Comparison of ENCODE assay signal across 27 cellular contexts in genomic region chr22:46502776-46503175, GRCh38.
"Had no signal": no experiment of that assay in that cellular context is flagged by ENCODE, and none has a peak within 500 bp of the region (broad histone marks: within the 10 kb centered on the region; RNA-seq: fewer than 3 reads in every experiment).

No MANE protein-coding gene starts in this region.

- H3K36me3 Mint-ChIP-seq: activated naive CD8-positive, alpha-beta T cell treated with anti-CD3 and anti-CD28 coated beads, Interleukin-2, amount 10 ng/mL, durations not matched to agents 7 days and 5 days; naive B cell had no signal

- H3K27ac ChIP-seq: cardiac muscle cell, heart right ventricle, sigmoid colon, upper lobe of right lung had no signal

- H3K27ac Mint-ChIP-seq: activated B cell treated with CpG ODN at 0.5 μM for 24 hours; activated CD4-positive, alpha-beta T cell treated with anti-CD3 and anti-CD28 coated beads for 36 hours; activated naive CD8-positive, alpha-beta T cell treated with anti-CD3 and anti-CD28 coated beads, Interleukin-2, amount 10 ng/mL, durations not matched to agents 7 days and 5 days; naive B cell; T-helper 1 cell treated with Interleukin-12 subunit alpha and Interleukin-12 subunit beta and Interleukin-4 antibody, amounts not matched to agents 30 μg/mL and 1 μg/mL, for 36 hours had no signal

- H3K9me3 Mint-ChIP-seq: activated B cell treated with CpG ODN at 0.5 μM for 24 hours; activated naive CD8-positive, alpha-beta T cell treated with anti-CD3 and anti-CD28 coated beads, Interleukin-2, amount 10 ng/mL, durations not matched to agents 7 days and 5 days; activated T-cell treated with anti-CD3 and anti-CD28 coated beads, Interleukin-2, amount 50 U/mL, for 4 hours; naive B cell; T-helper 1 cell treated with Interleukin-12 subunit alpha and Interleukin-12 subunit beta and Interleukin-4 antibody, amounts not matched to agents 30 μg/mL and 1 μg/mL, for 36 hours had no signal

- H3K27me3 ChIP-seq: cardiac muscle cell had no signal

- H3K4me3 ChIP-seq: cardiac muscle cell, heart right ventricle, sigmoid colon, smooth muscle cell, upper lobe of right lung had no signal

- H3K9me3 ChIP-seq: heart right ventricle, sigmoid colon, upper lobe of right lung had no signal

- FAIRE-seq: endometrium had no signal

- H3K4me1 ChIP-seq: sigmoid colon, upper lobe of right lung had no signal

- H3K4me2 ChIP-seq: smooth muscle cell had no signal

- DNase-seq: activated B cell treated with CpG ODN at 0.5 μM for 24 hours; activated CD4-positive, alpha-beta T cell treated with anti-CD3 and anti-CD28 coated beads for 36 hours; activated CD4-positive, alpha-beta T cell treated with anti-CD3 and anti-CD28 coated beads, Interleukin-2, amount 50 U/mL, for 4 hours; activated CD8-positive, alpha-beta memory T cell treated with anti-CD3 and anti-CD28 coated beads for 24 hours; activated CD8-positive, alpha-beta memory T cell treated with anti-CD3 and anti-CD28 coated beads, Interleukin-2, amount 50 U/mL, for 4 hours; activated naive CD4-positive, alpha-beta T cell treated with Interleukin-2 at 50 U/mL for 16 hours; activated naive CD8-positive, alpha-beta T cell treated with anti-CD3 and anti-CD28 coated beads, Interleukin-2, amount 10 ng/mL, durations not matched to agents 7 days and 5 days; activated T-cell treated with anti-CD3 and anti-CD28 coated beads, Interleukin-2, amount 50 U/mL, for 4 hours; amniotic stem cell; cortex of kidney; erythroblast; foreskin fibroblast; heart right ventricle; islet precursor cell; left cardiac atrium; naive B cell; retina; sigmoid colon; stimulated activated CD4-positive, alpha-beta T cell treated with anti-CD3 and anti-CD28 coated beads, Interleukin-15, amount 100 ng/mL, for 24 hours; stimulated activated CD4-positive, alpha-beta T cell treated with anti-CD3 and anti-CD28 coated beads, Interleukin-2, amount 100 ng/mL, for 48 hours; stimulated activated naive CD4-positive, alpha-beta T cell treated with Interleukin-2 at 50 U/mL for 16 hours; T1000; upper lobe of right lung had no signal

- H3K36me3 ChIP-seq: cardiac muscle cell, heart right ventricle, sigmoid colon, upper lobe of right lung had no signal

- H3K4me3 Mint-ChIP-seq: activated B cell treated with CpG ODN at 0.5 μM for 24 hours; activated CD4-positive, alpha-beta T cell treated with anti-CD3 and anti-CD28 coated beads for 36 hours; activated naive CD8-positive, alpha-beta T cell treated with anti-CD3 and anti-CD28 coated beads, Interleukin-2, amount 10 ng/mL, durations not matched to agents 7 days and 5 days; activated T-cell treated with anti-CD3 and anti-CD28 coated beads, Interleukin-2, amount 50 U/mL, for 4 hours; naive B cell; T-helper 1 cell treated with Interleukin-12 subunit alpha and Interleukin-12 subunit beta and Interleukin-4 antibody, amounts not matched to agents 30 μg/mL and 1 μg/mL, for 36 hours had no signal

- ATAC-seq: activated CD4-positive, alpha-beta T cell treated with anti-CD3 and anti-CD28 coated beads for 36 hours; activated T-cell treated with anti-CD3 and anti-CD28 coated beads, Interleukin-2, amount 50 U/mL, for 4 hours; heart right ventricle; left cardiac atrium; upper lobe of right lung had no signal
